17 cellular contexts compared by ENCODE assay signal in the genomic region with DNA sequence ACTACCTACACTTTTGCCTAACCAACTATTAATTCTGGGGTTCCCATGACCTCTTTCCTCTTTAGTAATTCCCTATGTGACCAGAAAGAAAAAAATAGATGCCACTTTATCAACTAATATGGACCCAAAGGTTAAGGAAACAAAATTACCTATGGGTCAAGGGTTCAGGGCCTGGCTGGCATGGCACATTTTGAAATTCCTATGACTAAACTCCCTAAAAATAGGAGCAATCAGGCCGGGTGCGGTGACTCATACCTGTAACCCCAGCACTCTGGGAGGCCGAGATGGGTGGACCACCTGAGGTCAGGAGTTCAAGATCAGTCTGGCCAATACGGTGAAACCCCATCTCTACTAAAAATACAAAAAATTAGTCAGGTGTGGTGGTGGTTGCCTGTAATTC. TPM values are rescaled to one million over a fixed set of nuclear protein-coding genes. Genes with fewer than 3 reads are reported as not detected.
DNase-seq lines count a peak whose midpoint lies in the region; ATAC-seq and TF ChIP-seq lines count a peak whose summit lies in the region.
"Had no signal": no experiment of that assay in that cellular context is flagged by ENCODE, and none has a peak within 500 bp of the region (broad histone marks: within the 10 kb centered on the region; RNA-seq: fewer than 3 reads in every experiment).

No MANE protein-coding gene starts in this region.

- no peak overlapping the region for H3K9ac ChIP-seq in KMS-11

- no peaks in the 10 kb centered on the region for H3K9me3 ChIP-seq in OCI-LY7 (ENCODE audit: low read length)

- H3K36me3 ChIP-seq in KMS-11 (ENCODE audit: insufficient read depth) (no peaks in the 10 kb centered on the region), OCI-LY7 (ENCODE audit: insufficient read depth, low read length) (no peaks in the 10 kb centered on the region), H7 (replicated peaks; ENCODE audit: control insufficient read depth, insufficient read depth, low read length) (no peaks in the 10 kb centered on the region)

- H2AFZ ChIP-seq in KMS-11 (ENCODE audit: low read depth): no peak overlapping the region
- no peak overlapping the region; the same call in 1 of the 2 replicates for H2AFZ ChIP-seq in OCI-LY7 (ENCODE audit: low read length)

- H3K9me2 ChIP-seq in OCI-LY7 (ENCODE audit: insufficient read depth, low read length): no peaks in the 10 kb centered on the region

- H3K4me1 ChIP-seq in KMS-11 (ENCODE audit: low read depth, poor library complexity, severe bottlenecking): peaks cover 26% of the 10 kb centered on the region
- peaks cover 38% of the 10 kb centered on the region for H3K4me1 ChIP-seq in OCI-LY7 (ENCODE audit: insufficient read depth, low read length, poor library complexity, severe bottlenecking)

- peaks cover 4% of the 10 kb centered on the region for H3K36me3 Mint-ChIP-seq in memory B cell

- TF ChIP-seq CTCF in KMS-11 (conservative IDR thresholded peaks at IDR 0.05; ENCODE audit: low read depth, low read length): no peak
- TF ChIP-seq CTCF in OCI-LY7 (conservative IDR thresholded peaks at IDR 0.05; ENCODE audit: low read length): no peak

- no peak overlapping the region for H3K4me2 ChIP-seq in KMS-11
- no peak overlapping the region for H3K4me2 ChIP-seq in OCI-LY7 (ENCODE audit: low read length)

- H3K27me3 ChIP-seq in KMS-11 (ENCODE audit: insufficient read depth, low read depth) (no peaks in the 10 kb centered on the region), H7 (ENCODE audit: control insufficient read depth, insufficient read depth, low read length) (no peaks in the 10 kb centered on the region)

- H3K79me2 ChIP-seq in KMS-11 (ENCODE audit: insufficient read depth, low read depth) (no peaks in the 10 kb centered on the region), OCI-LY7 (ENCODE audit: insufficient read depth, low read depth, low read length) (no peaks in the 10 kb centered on the region)

- POLR2A ChIA-PET in OCI-LY7 (lab: Charles Lee): interaction anchor here (0.7 to 3.3 kb wide), 3 partner anchors 8 to 10 kb away, joined by 3 to 18 read pairs (median 16); a partner anchor contains a TSS

- H3K4me3 ChIP-seq in KMS-11 (IDR thresholded peaks at IDR 0.05; ENCODE audit: insufficient read depth, low read depth, low read length): peak overlapping the region; percentile 14
- no peak overlapping the region for H3K4me3 ChIP-seq in OCI-LY7 (ENCODE audit: low read depth, low read length, poor library complexity, severe bottlenecking)
- no peak overlapping the region for H3K4me3 ChIP-seq in H7 (ENCODE audit: insufficient read depth, low read depth, low read length)

- intact Hi-C loops in OCI-LY7 (cut with micrococcal nuclease; ENCODE audit: unreplicated experiment): no loop called here

- BruUV-seq in OCI-LY7 (replicated peaks; lab: Mats Ljungman, UMichigan): no TSS peak

- H3K27ac ChIP-seq in KMS-11: no peak overlapping the region
- H3K27ac ChIP-seq in OCI-LY7 (ENCODE audit: low read depth, low read length, poor library complexity, severe bottlenecking): peak overlapping the region; percentile 84

- CTCF ChIA-PET in OCI-LY7 (lab: Charles Lee; ENCODE audit: unreplicated experiment): no interaction called here

- no peak overlapping the region for H3K4me3 Mint-ChIP-seq in memory B cell

- no peak for ATAC-seq in memory B cell (ENCODE audit: low read depth)

- peak overlapping the region; percentile 96 for H3K27ac Mint-ChIP-seq in memory B cell

- peak; percentile 35 for DNase-seq in Daoy (ENCODE audit: low read depth)
- no peak for DNase-seq in OCI-LY7 (ENCODE audit: low spot score)
- DNase-seq in memory B cell (ENCODE audit: low spot score in 2 of 2): no peak
- DNase-seq in NCI-H69 (lab: John Stamatoyannopoulos, UW): no peak
- no peak for DNase-seq in H7
- no peak for DNase-seq in dermis blood vessel endothelial cell
- DNase-seq: AML-193; DND-41; GDM1; NCI-H1105; NCI-H1694; NCI-H2081 treated with DMSO at 0.1 percent for 48 hours; NCI-H446 treated with DMSO at 0.1 percent for 48 hours; NK-92 treated with Interleukin-12 subunit alpha and Interleukin-12 subunit beta, amount 100 ng/mL, for 24 hours; T-helper 1 cell; T-helper 9 cell had no signal

- no peaks in the 10 kb centered on the region for H4K20me1 ChIP-seq in KMS-11 (ENCODE audit: insufficient read depth)
- no peaks in the 10 kb centered on the region for H4K20me1 ChIP-seq in OCI-LY7 (ENCODE audit: insufficient read depth, low read length)

- H3K4me1 Mint-ChIP-seq in memory B cell: peaks cover 20% of the 10 kb centered on the region

- H3K9me3 Mint-ChIP-seq in memory B cell: peaks cover 3% of the 10 kb centered on the region

- H3K27me3 Mint-ChIP-seq in memory B cell: no peaks in the 10 kb centered on the region

RNA-seq across cellular contexts. Expression of a gene that starts 9.9 kb away (rescaled TPM):
- total RNA-seq in Daoy (2014; rRNA removed; shearing (Covaris generic)): 15.1 and 31.0 TPM in 2 replicates
- 7.2 TPM in 2 replicates for total RNA-seq in OCI-LY7 (2014; rRNA removed; shearing (Covaris generic))
- total RNA-seq in OCI-LY7 (2022) (21.5 and 23.3 TPM in 2 replicates), dermis blood vessel endothelial cell (5.1 and 12.1 TPM in 2 replicates)
- total RNA-seq in H7 (2014; rRNA removed; shearing (Covaris generic)): 21.4 and 22.6 TPM in 2 replicates
